Comparison of ENCODE assay signal across 39 cellular contexts in genomic region chr2:227539465-227539956, GRCh38. TPM values are rescaled to one million over a fixed set of nuclear protein-coding genes. Genes with fewer than 3 reads are reported as not detected.
"Had no signal": no experiment of that assay in that cellular context is flagged by ENCODE, and none has a peak within 500 bp of the region (broad histone marks: within the 10 kb centered on the region; RNA-seq: fewer than 3 reads in every experiment).

No MANE protein-coding gene starts in this region.

- H3K27me3 ChIP-seq: MG63 had no signal

- H3K4me3 ChIP-seq: MG63 had no signal

- DNase-seq: MG63, MM.1S, MV-4-11, NCI-H1048, NCI-H1092, NCI-H1092 treated with DMSO at 0.1 percent for 48 hours, NCI-H1105, NCI-H1105 treated with DMSO at 0.1 percent for 48 hours, NCI-H1417, NCI-H1417 treated with DMSO at 0.1 percent for 48 hours, NCI-H1436, NCI-H1436 treated with DMSO at 0.1 percent for 48 hours, NCI-H146, NCI-H1694, NCI-H1694 treated with DMSO at 0.1 percent for 48 hours, NCI-H187, NCI-H187 treated with DMSO at 0.1 percent for 48 hours, NCI-H1930, NCI-H2029, NCI-H2029 treated with DMSO at 0.1 percent for 48 hours, NCI-H2081, NCI-H2081 treated with DMSO at 0.1 percent for 48 hours, NCI-H2107, NCI-H2171, NCI-H2171 treated with DMSO at 0.1 percent for 48 hours, NCI-H2227 treated with DMSO at 0.1 percent for 48 hours, NCI-H226, NCI-H345, NCI-H446, NCI-H446 treated with DMSO at 0.1 percent for 48 hours, NCI-H510A, NCI-H510A treated with DMSO at 0.1 percent for 48 hours, NCI-H524, NCI-H524 treated with DMSO at 0.1 percent for 48 hours, NCI-H526 had no signal

RNA-seq across cellular contexts. Expression of gene SCYGR2, which starts 59.2 kb away (rescaled TPM):
- total RNA-seq: LHCN-M2, M059J, MCF 10A, NCI-H460 had no signal
